8 cellular contexts compared by ENCODE assay signal in genomic region chr6:157641837-157642236, GRCh38.
"Had no signal": no experiment of that assay in that cellular context is flagged by ENCODE, and none has a peak within 500 bp of the region (broad histone marks: within the 10 kb centered on the region; RNA-seq: fewer than 3 reads in every experiment).

No MANE protein-coding gene starts in this region.

- ATAC-seq: GM12878 had no signal

- FAIRE-seq: G401.6, GM12878, GM12891, GM12892, GM18507, GM19239 had no signal

- H3K4me3 ChIP-seq: GM12878 had no signal

- DNase-seq: GDM1, GF-D8 had no signal
